In the genomic region with DNA sequence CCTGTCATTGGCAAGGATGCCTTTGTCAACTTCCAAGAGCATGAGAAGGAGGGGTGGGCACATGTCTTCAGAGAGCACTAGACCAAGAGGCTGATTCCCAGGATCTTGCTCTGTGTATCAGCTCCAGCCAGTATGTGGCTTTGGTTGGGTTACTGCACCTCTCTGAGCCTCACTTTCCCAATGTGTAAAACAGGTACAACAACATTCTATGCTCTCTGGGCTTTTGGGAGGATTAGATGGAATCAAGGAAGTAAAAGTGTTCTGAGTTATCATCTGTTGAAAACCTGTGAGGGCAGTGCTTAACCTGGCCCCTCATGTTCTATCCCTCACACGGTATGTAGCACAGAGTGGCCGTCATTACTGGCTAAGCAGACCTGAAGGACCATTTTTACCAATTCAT, we compare ENCODE assay signal across 22 cellular contexts.
DNase-seq lines count a peak whose midpoint lies in the region; ATAC-seq, FAIRE-seq and TF ChIP-seq lines count a peak whose summit lies in the region.
"Had no signal": no experiment of that assay in that cellular context is flagged by ENCODE, and none has a peak within 500 bp of the region (broad histone marks: within the 10 kb centered on the region; RNA-seq: fewer than 3 reads in every experiment).

No MANE protein-coding gene starts in this region.

- H3K4me1 ChIP-seq in heart right ventricle (peaks cover 0 to 79% (median 41%) of the 10 kb centered on the region in 9 donors), K562 (replicated peaks in 1 of 2; ENCODE audit: control insufficient read depth in 2 of 2, insufficient read depth in 2 of 2, low read length in 2 of 2) (no peaks in the 10 kb centered on the region), esophagus muscularis mucosa (peaks cover 0 to 11% (median 10%) of the 10 kb centered on the region in 4 donors)
- H3K4me1 ChIP-seq: A549; BE2C; BLaER1 treated with 17β-estradiol and CSF1 and Interleukin-3, amounts not matched to agents 10 nM and 100 nM had no signal

- TF ChIP-seq POLR2A in K562 (conservative IDR thresholded peaks at IDR 0.05) (no peak), esophagus muscularis mucosa (IDR thresholded peaks at IDR 0.05; ENCODE audit: low read depth) (no peak)

- H3K9me3 ChIP-seq in heart right ventricle (peaks cover 0 to 8% (median under 1%) of the 10 kb centered on the region in 11 donors), K562 (replicated peaks; ENCODE audit: control insufficient read depth, insufficient read depth, low read depth, low read length) (no peaks in the 10 kb centered on the region), esophagus muscularis mucosa (peaks cover 0 to 6% (median under 1%) of the 10 kb centered on the region in 4 donors)
- H3K9me3 ChIP-seq: BE2C had no signal

- no peaks in the 10 kb centered on the region for H3K27me3 ChIP-seq in heart right ventricle
- no peaks in the 10 kb centered on the region for H3K27me3 ChIP-seq in K562 (ENCODE audit: control insufficient read depth in 2 of 2, insufficient read depth in 2 of 2, low read length in 2 of 2)
- no peaks in the 10 kb centered on the region for H3K27me3 ChIP-seq in esophagus muscularis mucosa
- H3K27me3 ChIP-seq: BE2C; BLaER1 treated with 17β-estradiol and CSF1 and Interleukin-3, amounts not matched to agents 10 nM and 100 nM had no signal

- no peak for TF ChIP-seq RAD21 in K562 (CRISPR knock-in tag; conservative IDR thresholded peaks at IDR 0.05 in 1 of 2, IDR thresholded peaks at IDR 0.05 in 1 of 2)

- ATAC-seq in heart right ventricle (no peak), Right ventricle myocardium superior (ENCODE audit: poor library complexity) (no peak), K562 (no peak)
- ATAC-seq: A549, GM23338, HCT116 had no signal

- H3K27ac ChIP-seq in heart right ventricle = peak overlapping the region in 6 of 10 donors; percentile 40 to 83 (median 76)
- H3K27ac ChIP-seq in K562 (ENCODE audit: extremely low read depth, low read depth, low read length) = no peak overlapping the region
- no peak overlapping the region for H3K27ac ChIP-seq in esophagus muscularis mucosa (replicated peaks in 1 of 4)
- H3K27ac ChIP-seq: A549; BLaER1 treated with 17β-estradiol and CSF1 and Interleukin-3, amounts not matched to agents 10 nM and 100 nM had no signal

- TF ChIP-seq CTCF in heart right ventricle (IDR thresholded peaks at IDR 0.05) (no peak), K562 (IDR thresholded peaks at IDR 0.05 in 2 of 3, conservative IDR thresholded peaks at IDR 0.05 in 1 of 3; ENCODE audit: insufficient read depth in 2 of 3, low read depth in 1 of 3, low read length in 3 of 3) (no peak), esophagus muscularis mucosa (IDR thresholded peaks at IDR 0.05) (no peak)

- H3K4me3 ChIP-seq in heart right ventricle (no peak overlapping the region), K562 (no peak overlapping the region), esophagus muscularis mucosa (no peak overlapping the region)
- H3K4me3 ChIP-seq: A549; BLaER1 treated with 17β-estradiol and CSF1 and Interleukin-3, amounts not matched to agents 10 nM and 100 nM; GM23338 had no signal

- 71 to 77% methylated on average over 2 of the region's 2 CpGs for WGBS in heart right ventricle, 2 donors
- WGBS in K562 (ENCODE audit: insufficient coverage, low coverage, missing lambda C conversion rate) = 0% methylated on average over 2 of the region's 2 CpGs
- 93% methylated on average over 2 of the region's 2 CpGs for WGBS in esophagus muscularis mucosa

- peak; percentile 6 for FAIRE-seq in K562 (lab: Jason Lieb, UNC)
- FAIRE-seq: A549, GM12891, GM18507 had no signal

- POLR2A ChIA-PET in K562 (lab: Yijun Ruan, JAX) = no interaction called here

- in situ Hi-C loops in K562 (cut with MboI) = no loop called here

- DNase-seq in heart right ventricle = no peak
- DNase-seq in Right ventricle myocardium superior = no peak
- no peak for DNase-seq in K562 (ENCODE audit: extremely low read depth in 1 of 4, low spot score in 3 of 4)
- peak; percentile 34 for DNase-seq in esophagus muscularis mucosa (ENCODE audit: extremely low spot score)
- no peak for DNase-seq in germinal center (ENCODE audit: low spot score)
- no peak for DNase-seq in NCI-H1048 (lab: John Stamatoyannopoulos, UW)
- DNase-seq: 8988T; ACHN; AML-193; BE2C; CD4-positive, alpha-beta T cell; CD8-positive, alpha-beta memory T cell; DMS53; DMS79 treated with DMSO at 0.1 percent for 48 hours; GF-D8; H9 had no signal

- no peaks in the 10 kb centered on the region for H3K79me2 ChIP-seq in K562 (ENCODE audit: control insufficient read depth, insufficient read depth, low read length)

- H3K36me3 ChIP-seq in heart right ventricle (no peaks in the 10 kb centered on the region), K562 (ENCODE audit: control insufficient read depth, insufficient read depth, low read length) (no peaks in the 10 kb centered on the region), esophagus muscularis mucosa (no peaks in the 10 kb centered on the region)
- H3K36me3 ChIP-seq: BE2C; BLaER1 treated with 17β-estradiol and CSF1 and Interleukin-3, amounts not matched to agents 10 nM and 100 nM had no signal

- BruUV-seq in K562 (replicated peaks; lab: Mats Ljungman, UMichigan) = no TSS peak

- no peak overlapping the region for H2AFZ ChIP-seq in K562 (ENCODE audit: low read depth, low read length)
- H2AFZ ChIP-seq: GM23338 had no signal

- CTCF ChIA-PET in K562 (lab: Yijun Ruan, JAX; ENCODE audit: low intra/inter-chr PET ratio) = no interaction called here

- H3K9ac ChIP-seq in K562 (ENCODE audit: insufficient read depth in 1 of 2, low read depth in 2 of 2, low read length in 2 of 2) = no peak overlapping the region
- H3K9ac ChIP-seq: BLaER1 treated with 17β-estradiol and CSF1 and Interleukin-3, amounts not matched to agents 10 nM and 100 nM had no signal

- no peaks in the 10 kb centered on the region; the same call in 1 of the 2 replicates for H4K20me1 ChIP-seq in K562 (replicated peaks; ENCODE audit: control insufficient read depth, insufficient read depth, low read length)
- H4K20me1 ChIP-seq: BLaER1 treated with 17β-estradiol and CSF1 and Interleukin-3, amounts not matched to agents 10 nM and 100 nM had no signal

- TF ChIP-seq EP300 in K562 (IDR thresholded peaks at IDR 0.05; ENCODE audit: low read length) = no peak
- TF ChIP-seq EP300 in esophagus muscularis mucosa (IDR thresholded peaks at IDR 0.05) = no peak

- no peak overlapping the region for H3K4me2 ChIP-seq in K562 (ENCODE audit: insufficient read depth, low read length)
- H3K4me2 ChIP-seq: A549; BLaER1 treated with 17β-estradiol and CSF1 and Interleukin-3, amounts not matched to agents 10 nM and 100 nM; GM23338 had no signal

- H3K9me1 ChIP-seq in K562 (ENCODE audit: control insufficient read depth, insufficient read depth, low read length) = no peaks in the 10 kb centered on the region

- intact Hi-C loops in heart right ventricle (cut with DNase I) (loop anchor here in 1 of 10 donors (5.0 to 10.0 kb wide), 2 partner anchors 61 to 67 kb away; no protein-coding TSS in a partner anchor), Right ventricle myocardium superior (cut with DNase I) (no loop called here), K562 (cut with micrococcal nuclease) (no loop called here), esophagus muscularis mucosa (cut with DNase I) (no loop called here)

TF ChIP-seq in K562, 482 proteins besides CTCF, POLR2A, EP300 and RAD21:
- TF ChIP-seq, protein P1, sequence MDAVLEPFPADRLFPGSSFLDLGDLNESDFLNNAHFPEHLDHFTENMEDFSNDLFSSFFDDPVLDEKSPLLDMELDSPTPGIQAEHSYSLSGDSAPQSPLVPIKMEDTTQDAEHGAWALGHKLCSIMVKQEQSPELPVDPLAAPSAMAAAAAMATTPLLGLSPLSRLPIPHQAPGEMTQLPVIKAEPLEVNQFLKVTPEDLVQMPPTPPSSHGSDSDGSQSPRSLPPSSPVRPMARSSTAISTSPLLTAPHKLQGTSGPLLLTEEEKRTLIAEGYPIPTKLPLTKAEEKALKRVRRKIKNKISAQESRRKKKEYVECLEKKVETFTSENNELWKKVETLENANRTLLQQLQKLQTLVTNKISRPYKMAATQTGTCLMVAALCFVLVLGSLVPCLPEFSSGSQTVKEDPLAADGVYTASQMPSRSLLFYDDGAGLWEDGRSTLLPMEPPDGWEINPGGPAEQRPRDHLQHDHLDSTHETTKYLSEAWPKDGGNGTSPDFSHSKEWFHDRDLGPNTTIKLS (IDR thresholded peaks at IDR 0.05; ENCODE audit: borderline replicate concordance, low read depth) = no peak

Comparison
In these comparisons a context has a peak if more than half of its experiments do, and no peak if none do; other contexts are left out.
1. H3K27ac ChIP-seq: peak in heart right ventricle (6 of 10); none in K562 (single experiment) and esophagus muscularis mucosa (0 of 4).